In genomic region chrX:72305286-72306084, GRCh38 we compare ENCODE assay signal across 1 cellular context.
A peak's percentile ranks its signal among the peaks of the same experiment; 100 is the strongest.
TF ChIP-seq lines count a peak whose summit lies in the region.

Gene CITED1 (minus strand): TSS chrX:72305914. CDS start chrX:72302869, 3,045 bp downstream.

TF ChIP-seq in HEK293, 187 proteins besides CTCF, POLR2A, EP300 and RAD21 (continued from another document and continues in another):
- TF ChIP-seq ZNF791 (tag by site-specific recombination; IDR thresholded peaks at IDR 0.05) (no peak), ZNF280C (tag by site-specific recombination; IDR thresholded peaks at IDR 0.05) (no peak), ZNF2 (tag by site-specific recombination; IDR thresholded peaks at IDR 0.05) (no peak), ZBTB17 (tag by site-specific recombination; IDR thresholded peaks at IDR 0.05) (peak; percentile 95), ZBTB11 (tag by site-specific recombination; conservative IDR thresholded peaks at IDR 0.05; ENCODE audit: low read depth) (no peak), SCRT2 (tag by site-specific recombination; IDR thresholded peaks at IDR 0.05) (no peak), ELK4 (IDR thresholded peaks at IDR 0.05; ENCODE audit: borderline replicate concordance, low read depth, low read length) (no peak), ZBTB10 (tag by site-specific recombination; IDR thresholded peaks at IDR 0.05) (0 out of 2 replicates have a peak, but pooled peaks have one; percentile 24), ZBTB26 (tag by site-specific recombination; optimal IDR thresholded peaks at IDR 0.05) (peak; percentile 86), ZNF138 (tag by site-specific recombination; IDR thresholded peaks at IDR 0.05; ENCODE audit: borderline replicate concordance) (no peak), KLF10 (tag by site-specific recombination; IDR thresholded peaks at IDR 0.05) (peak; percentile 97), ZNF768 (tag by site-specific recombination; IDR thresholded peaks at IDR 0.05) (0 out of 2 replicates have a peak, but pooled peaks have one; percentile 27), ZNF473 (tag by site-specific recombination; IDR thresholded peaks at IDR 0.05) (no peak), ZNF214 (tag by site-specific recombination; IDR thresholded peaks at IDR 0.05; ENCODE audit: borderline replicate concordance) (no peak), ZNF544 (tag by site-specific recombination; IDR thresholded peaks at IDR 0.05) (no peak), EGR2 (tag by site-specific recombination; IDR thresholded peaks at IDR 0.05; ENCODE audit: low read depth) (peak; percentile 96), ZSCAN23 (tag by site-specific recombination; IDR thresholded peaks at IDR 0.05) (0 out of 2 replicates have a peak, but pooled peaks have one; percentile 19), ZNF114 (tag by site-specific recombination; IDR thresholded peaks at IDR 0.05) (no peak), ZNF174 (tag by site-specific recombination; IDR thresholded peaks at IDR 0.05) (no peak), ZNF626 (tag by site-specific recombination; IDR thresholded peaks at IDR 0.05) (no peak), ZNF629 (tag by site-specific recombination; IDR thresholded peaks at IDR 0.05) (no peak), KLF7 (tag by site-specific recombination; IDR thresholded peaks at IDR 0.05; ENCODE audit: borderline replicate concordance) (no peak), ZNF16 (tag by site-specific recombination; IDR thresholded peaks at IDR 0.05; ENCODE audit: low read depth) (no peak), ZNF707 (tag by site-specific recombination; IDR thresholded peaks at IDR 0.05) (no peak), ZSCAN30 (tag by site-specific recombination; IDR thresholded peaks at IDR 0.05) (no peak), ZNF354C (tag by site-specific recombination; IDR thresholded peaks at IDR 0.05; ENCODE audit: borderline replicate concordance, low read depth) (no peak), ZNF221 (tag by site-specific recombination; IDR thresholded peaks at IDR 0.05; ENCODE audit: borderline replicate concordance) (no peak), YY1 (tag by site-specific recombination; IDR thresholded peaks at IDR 0.05) (no peak), PRDM4 (tag by site-specific recombination; IDR thresholded peaks at IDR 0.05) (no peak), ZNF596 (tag by site-specific recombination; IDR thresholded peaks at IDR 0.05) (no peak), ZNF555 (tag by site-specific recombination; conservative IDR thresholded peaks at IDR 0.05) (no peak), ZNF48 (tag by site-specific recombination; IDR thresholded peaks at IDR 0.05) (no peak), ZNF837 (tag by site-specific recombination; IDR thresholded peaks at IDR 0.05) (no peak), ZNF776 (tag by site-specific recombination; IDR thresholded peaks at IDR 0.05; ENCODE audit: borderline replicate concordance) (no peak), KLF16 (tag by site-specific recombination; IDR thresholded peaks at IDR 0.05) (peak; percentile 93), ZNF610 (tag by site-specific recombination; IDR thresholded peaks at IDR 0.05; ENCODE audit: borderline replicate concordance) (no peak), MYNN (tag by site-specific recombination; IDR thresholded peaks at IDR 0.05; ENCODE audit: borderline replicate concordance) (no peak), ZNF514 (tag by site-specific recombination; IDR thresholded peaks at IDR 0.05) (no peak), ZNF510 (tag by site-specific recombination; IDR thresholded peaks at IDR 0.05; ENCODE audit: insufficient replicate concordance) (no peak), HOXD13 (CRISPR knock-in tag; IDR thresholded peaks at IDR 0.05; ENCODE audit: borderline replicate concordance) (no peak), RBAK (tag by site-specific recombination; IDR thresholded peaks at IDR 0.05) (no peak), ZNF529 (tag by site-specific recombination; IDR thresholded peaks at IDR 0.05; ENCODE audit: insufficient replicate concordance) (no peak), ZNF155 (tag by site-specific recombination; IDR thresholded peaks at IDR 0.05) (no peak), ZNF394 (tag by site-specific recombination; IDR thresholded peaks at IDR 0.05; ENCODE audit: borderline replicate concordance) (no peak; the same call in 1 of the 2 replicates), ZBTB20 (tag by site-specific recombination; IDR thresholded peaks at IDR 0.05) (peak; percentile 52; the same call in 1 of the 2 replicates), ZNF747 (tag by site-specific recombination; IDR thresholded peaks at IDR 0.05) (no peak), ZNF830 (tag by site-specific recombination; IDR thresholded peaks at IDR 0.05; ENCODE audit: low read depth) (no peak), ZNF423 (tag by site-specific recombination; IDR thresholded peaks at IDR 0.05) (no peak)
- TF ChIP-seq, protein P1, sequence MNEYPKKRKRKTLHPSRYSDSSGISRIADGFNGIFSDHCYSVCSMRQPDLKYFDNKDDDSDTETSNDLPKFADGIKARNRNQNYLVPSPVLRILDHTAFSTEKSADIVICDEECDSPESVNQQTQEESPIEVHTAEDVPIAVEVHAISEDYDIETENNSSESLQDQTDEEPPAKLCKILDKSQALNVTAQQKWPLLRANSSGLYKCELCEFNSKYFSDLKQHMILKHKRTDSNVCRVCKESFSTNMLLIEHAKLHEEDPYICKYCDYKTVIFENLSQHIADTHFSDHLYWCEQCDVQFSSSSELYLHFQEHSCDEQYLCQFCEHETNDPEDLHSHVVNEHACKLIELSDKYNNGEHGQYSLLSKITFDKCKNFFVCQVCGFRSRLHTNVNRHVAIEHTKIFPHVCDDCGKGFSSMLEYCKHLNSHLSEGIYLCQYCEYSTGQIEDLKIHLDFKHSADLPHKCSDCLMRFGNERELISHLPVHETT (tag by site-specific recombination; IDR thresholded peaks at IDR 0.05) = no peak
- TF ChIP-seq, protein P2, sequence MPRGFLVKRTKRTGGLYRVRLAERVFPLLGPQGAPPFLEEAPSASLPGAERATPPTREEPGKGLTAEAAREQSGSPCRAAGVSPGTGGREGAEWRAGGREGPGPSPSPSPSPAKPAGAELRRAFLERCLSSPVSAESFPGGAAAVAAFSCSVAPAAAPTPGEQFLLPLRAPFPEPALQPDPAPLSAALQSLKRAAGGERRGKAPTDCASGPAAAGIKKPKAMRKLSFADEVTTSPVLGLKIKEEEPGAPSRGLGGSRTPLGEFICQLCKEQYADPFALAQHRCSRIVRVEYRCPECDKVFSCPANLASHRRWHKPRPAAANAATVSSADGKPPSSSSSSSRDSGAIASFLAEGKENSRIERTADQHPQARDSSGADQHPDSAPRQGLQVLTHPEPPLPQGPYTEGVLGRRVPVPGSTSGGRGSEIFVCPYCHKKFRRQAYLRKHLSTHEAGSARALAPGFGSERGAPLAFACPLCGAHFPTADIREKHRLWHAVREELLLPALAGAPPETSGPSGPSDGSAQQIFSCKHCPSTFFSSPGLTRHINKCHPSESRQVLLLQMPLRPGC (tag by site-specific recombination; IDR thresholded peaks at IDR 0.05) = no peak
- TF ChIP-seq, protein P3, sequence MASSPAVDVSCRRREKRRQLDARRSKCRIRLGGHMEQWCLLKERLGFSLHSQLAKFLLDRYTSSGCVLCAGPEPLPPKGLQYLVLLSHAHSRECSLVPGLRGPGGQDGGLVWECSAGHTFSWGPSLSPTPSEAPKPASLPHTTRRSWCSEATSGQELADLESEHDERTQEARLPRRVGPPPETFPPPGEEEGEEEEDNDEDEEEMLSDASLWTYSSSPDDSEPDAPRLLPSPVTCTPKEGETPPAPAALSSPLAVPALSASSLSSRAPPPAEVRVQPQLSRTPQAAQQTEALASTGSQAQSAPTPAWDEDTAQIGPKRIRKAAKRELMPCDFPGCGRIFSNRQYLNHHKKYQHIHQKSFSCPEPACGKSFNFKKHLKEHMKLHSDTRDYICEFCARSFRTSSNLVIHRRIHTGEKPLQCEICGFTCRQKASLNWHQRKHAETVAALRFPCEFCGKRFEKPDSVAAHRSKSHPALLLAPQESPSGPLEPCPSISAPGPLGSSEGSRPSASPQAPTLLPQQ (tag by site-specific recombination; IDR thresholded peaks at IDR 0.05) = no peak
